ENCODE assay signal across 1 cellular context in genomic region chr2:54557601-54558187, GRCh38.
A peak's percentile ranks its signal among the peaks of the same experiment; 100 is the strongest.
TF ChIP-seq lines count a peak whose summit lies in the region.

No MANE protein-coding gene starts in this region.

TF ChIP-seq in HepG2, 621 proteins besides CTCF, POLR2A, EP300 and RAD21 (continued from another document and continues in another):
- TF ChIP-seq HNF1A (IDR thresholded peaks at IDR 0.05; ENCODE audit: low read depth) (no peak), HNF1A (CRISPR knock-in tag; IDR thresholded peaks at IDR 0.05; ENCODE audit: borderline replicate concordance) (no peak), SRY (CRISPR knock-in tag; IDR thresholded peaks at IDR 0.05) (peak; percentile 64; the same call in 1 of the 2 replicates), ZNF572 (CRISPR knock-in tag; IDR thresholded peaks at IDR 0.05) (peak; percentile 12; the same call in 1 of the 2 replicates), ZNF503 (CRISPR knock-in tag; IDR thresholded peaks at IDR 0.05) (no peak), ZNF570 (CRISPR knock-in tag; IDR thresholded peaks at IDR 0.05; ENCODE audit: borderline replicate concordance) (no peak), SNRNP70 (IDR thresholded peaks at IDR 0.05; ENCODE audit: low read depth, low read length) (no peak), RARA (CRISPR knock-in tag; IDR thresholded peaks at IDR 0.05) (peak; percentile 68), RFXANK (CRISPR knock-in tag; IDR thresholded peaks at IDR 0.05) (no peak), ZC3H4 (CRISPR knock-in tag; IDR thresholded peaks at IDR 0.05; ENCODE audit: borderline replicate concordance) (no peak), HIC2 (CRISPR knock-in tag; IDR thresholded peaks at IDR 0.05; ENCODE audit: low read depth) (no peak), ZNF432 (CRISPR knock-in tag; IDR thresholded peaks at IDR 0.05; ENCODE audit: borderline replicate concordance) (no peak), RORA (CRISPR knock-in tag; IDR thresholded peaks at IDR 0.05) (0 out of 2 replicates have a peak, but pooled peaks have one; percentile 15), SMAD9 (CRISPR knock-in tag; IDR thresholded peaks at IDR 0.05) (peak; percentile 66; the same call in 1 of the 2 replicates), FOXM1 (CRISPR knock-in tag; IDR thresholded peaks at IDR 0.05) (no peak), SMAD3 (CRISPR knock-in tag; IDR thresholded peaks at IDR 0.05) (no peak), SOX5 (CRISPR knock-in tag; IDR thresholded peaks at IDR 0.05; ENCODE audit: borderline replicate concordance) (peak; percentile 70), ZIK1 (CRISPR knock-in tag; IDR thresholded peaks at IDR 0.05; ENCODE audit: borderline replicate concordance, low read depth) (peak; percentile 73; the same call in 1 of the 2 replicates), GMEB2 (CRISPR knock-in tag; IDR thresholded peaks at IDR 0.05; ENCODE audit: low read depth) (no peak), ZNF543 (CRISPR knock-in tag; IDR thresholded peaks at IDR 0.05) (no peak; the same call in 1 of the 2 replicates), NR0B2 (CRISPR knock-in tag; IDR thresholded peaks at IDR 0.05) (peak; percentile 70; the same call in 1 of the 2 replicates), ZNF224 (CRISPR knock-in tag; IDR thresholded peaks at IDR 0.05) (no peak; the same call in 1 of the 2 replicates), GATAD2A (CRISPR knock-in tag; IDR thresholded peaks at IDR 0.05) (peak; percentile 84), ZNF510 (CRISPR knock-in tag; IDR thresholded peaks at IDR 0.05; ENCODE audit: low read depth) (no peak), HES4 (CRISPR knock-in tag; IDR thresholded peaks at IDR 0.05; ENCODE audit: borderline replicate concordance) (peak; percentile 92), ZNF589 (CRISPR knock-in tag; conservative IDR thresholded peaks at IDR 0.05) (no peak), ATAD3A (CRISPR knock-in tag; IDR thresholded peaks at IDR 0.05) (no peak), FOXP1 (IDR thresholded peaks at IDR 0.05) (peak; percentile 54; the same call in 1 of the 2 replicates), FOXP1 (CRISPR knock-in tag; IDR thresholded peaks at IDR 0.05) (peak; percentile 95), NFKB2 (CRISPR knock-in tag; IDR thresholded peaks at IDR 0.05; ENCODE audit: borderline replicate concordance) (peak; percentile 77), MNT (IDR thresholded peaks at IDR 0.05) (no peak), FOXP4 (CRISPR knock-in tag; IDR thresholded peaks at IDR 0.05) (peak; percentile 93), REL (CRISPR knock-in tag; conservative IDR thresholded peaks at IDR 0.05) (0 out of 2 replicates have a peak, but pooled peaks have one; percentile 33), MED1 (CRISPR knock-in tag; IDR thresholded peaks at IDR 0.05) (peak; percentile 78; the same call in 1 of the 2 replicates), ZNF720 (CRISPR knock-in tag; IDR thresholded peaks at IDR 0.05) (0 out of 2 replicates have a peak, but pooled peaks have one; percentile 48), RXRB (CRISPR knock-in tag; IDR thresholded peaks at IDR 0.05; ENCODE audit: borderline replicate concordance) (peak; percentile 49; the same call in 1 of the 2 replicates), ZFAT (CRISPR knock-in tag; conservative IDR thresholded peaks at IDR 0.05) (no peak), REPIN1 (CRISPR knock-in tag; IDR thresholded peaks at IDR 0.05; ENCODE audit: borderline replicate concordance, low read depth) (peak; percentile 55; the same call in 1 of the 2 replicates), PHF20 (CRISPR knock-in tag; IDR thresholded peaks at IDR 0.05) (peak; percentile 67), LRRFIP1 (CRISPR knock-in tag; conservative IDR thresholded peaks at IDR 0.05) (no peak), NFYB (CRISPR knock-in tag; IDR thresholded peaks at IDR 0.05) (no peak), FOXO1 (CRISPR knock-in tag; IDR thresholded peaks at IDR 0.05) (peak; percentile 82), AGO1 (IDR thresholded peaks at IDR 0.05; ENCODE audit: low read depth, low read length, poor library complexity, severe bottlenecking) (peak; percentile 28), ETS1 (CRISPR knock-in tag; IDR thresholded peaks at IDR 0.05) (no peak), ZNF232 (CRISPR knock-in tag; IDR thresholded peaks at IDR 0.05; ENCODE audit: borderline replicate concordance) (peak; percentile 70; the same call in 1 of the 2 replicates), PHF5A (CRISPR knock-in tag; IDR thresholded peaks at IDR 0.05; ENCODE audit: low read depth, unreplicated experiment) (no peak), TOE1 (CRISPR knock-in tag; IDR thresholded peaks at IDR 0.05) (no peak), ZNF343 (CRISPR knock-in tag; IDR thresholded peaks at IDR 0.05) (no peak), ZNF234 (CRISPR knock-in tag; conservative IDR thresholded peaks at IDR 0.05) (0 out of 2 replicates have a peak, but pooled peaks have one; percentile 67)
